In genomic region chr20:37461376-37461775, GRCh38 we compare ENCODE assay signal across 29 cellular contexts.
DNase-seq lines count a peak whose midpoint lies in the region; ATAC-seq lines count a peak whose summit lies in the region.
"Had no signal": no experiment of that assay in that cellular context is flagged by ENCODE, and none has a peak within 500 bp of the region (broad histone marks: within the 10 kb centered on the region; RNA-seq: fewer than 3 reads in every experiment).

No MANE protein-coding gene starts in this region.

- in situ Hi-C loops in HAP-1 (cut with MboI; ENCODE audit: low sequenced_read_pairs) = no loop called here

- ATAC-seq in GM21576 (IDR thresholded peaks at IDR 0.05; ENCODE audit: unreplicated experiment) = no peak
- ATAC-seq: A549; CD8-positive, alpha-beta T cell had no signal

- no peaks in the 10 kb centered on the region for H3K27me3 ChIP-seq in HAP-1 (ENCODE audit: low read depth)
- H3K27me3 ChIP-seq: BE2C; BLaER1; BLaER1 treated with 17β-estradiol and CSF1 and Interleukin-3, amounts not matched to agents 10 nM and 100 nM had no signal

- H3K27ac ChIP-seq in SK-N-MC = no peak overlapping the region
- H3K27ac ChIP-seq: 22Rv1; A549; BLaER1; BLaER1 treated with 17β-estradiol and CSF1 and Interleukin-3, amounts not matched to agents 10 nM and 100 nM; C4-2B had no signal

- no peaks in the 10 kb centered on the region for H3K36me3 ChIP-seq in HAP-1 (replicated peaks)
- H3K36me3 ChIP-seq in SK-N-MC (ENCODE audit: insufficient read depth, low read length) = no peaks in the 10 kb centered on the region
- H3K36me3 ChIP-seq: BE2C, BLaER1 had no signal

- no peak overlapping the region for H3K9ac ChIP-seq in SK-N-MC (ENCODE audit: insufficient read length)
- H3K9ac ChIP-seq: BLaER1; BLaER1 treated with 17β-estradiol and CSF1 and Interleukin-3, amounts not matched to agents 10 nM and 100 nM had no signal

- peaks cover 5% of the 10 kb centered on the region for H3K9me3 ChIP-seq in HAP-1
- peaks cover 10% of the 10 kb centered on the region; the same call in 1 of the 2 replicates for H3K9me3 ChIP-seq in SK-N-MC (ENCODE audit: low read depth, low read length)

- DNase-seq in HAP-1 (ENCODE audit: low spot score in 2 of 2) (peak; percentile 13 to 23), SK-N-MC (ENCODE audit: low read depth, low spot score) (peak; percentile 77), cerebellar nuclear complex (lab: John Stamatoyannopoulos, UW) (no peak)
- DNase-seq: 8988T; ACHN; AML-193; BE2C; C1 segment of cervical spinal cord; Caco-2; Calu3; CD4-positive, alpha-beta memory T cell; CD4-positive, alpha-beta T cell; CD4-positive, CD25-positive, alpha-beta regulatory T cell; CD8-positive, alpha-beta memory T cell; CD8-positive, alpha-beta T cell; COR-L47; DMS 273 treated with DMSO at 0.1 percent for 48 hours; DMS153; DMS53; DMS79; DMS79 treated with DMSO at 0.1 percent for 48 hours; DND-41; EL had no signal

- peaks cover 4% of the 10 kb centered on the region for H3K4me1 ChIP-seq in HAP-1
- H3K4me1 ChIP-seq: A549; BE2C; BLaER1; BLaER1 treated with 17β-estradiol and CSF1 and Interleukin-3, amounts not matched to agents 10 nM and 100 nM; Caco-2 had no signal

- H3K4me3 ChIP-seq in HAP-1 (no peak overlapping the region), SK-N-MC (no peak overlapping the region)
- H3K4me3 ChIP-seq: A549; BLaER1; BLaER1 treated with 17β-estradiol and CSF1 and Interleukin-3, amounts not matched to agents 10 nM and 100 nM had no signal

Comparison
In these comparisons a context has a peak if more than half of its experiments do, and no peak if none do; other contexts are left out.
1. DNase-seq: peak in HAP-1 (2 of 2) and SK-N-MC (single experiment); none in cerebellar nuclear complex (0 of 2).